Comparison of ENCODE assay signal across 9 cellular contexts in the genomic region with DNA sequence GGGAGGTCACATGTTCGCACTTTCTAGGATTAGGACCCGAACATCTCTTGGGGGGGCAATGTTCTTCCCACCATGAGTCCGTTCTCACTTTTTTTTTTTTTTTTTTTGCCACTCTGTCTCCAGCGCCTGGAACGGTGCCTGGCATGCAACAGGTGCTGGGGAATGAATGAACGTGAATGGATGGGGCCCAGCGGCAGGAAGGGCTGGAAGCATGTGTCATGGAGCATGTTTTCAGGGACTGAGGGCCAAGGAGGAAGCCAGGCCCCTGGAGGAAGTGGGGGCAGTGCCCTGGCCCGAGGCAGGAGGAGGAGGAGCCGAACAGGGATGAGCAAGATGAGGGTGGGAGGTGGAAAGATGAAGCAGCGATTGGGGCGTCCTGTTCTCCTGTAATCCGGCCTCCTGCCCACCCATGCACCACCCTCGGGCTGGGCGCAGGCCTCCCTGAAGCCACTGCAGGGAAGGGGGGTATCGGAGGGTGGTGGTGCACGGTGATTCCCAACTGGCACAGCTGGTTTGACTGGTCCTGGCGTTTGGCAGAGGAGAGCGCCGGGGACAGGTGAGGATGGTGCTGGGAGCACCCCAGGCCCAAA. TPM values are rescaled to one million over a fixed set of nuclear protein-coding genes. Genes with fewer than 3 reads are reported as not detected.
DNase-seq lines count a peak whose midpoint lies in the region; ATAC-seq lines count a peak whose summit lies in the region.
"Had no signal": no experiment of that assay in that cellular context is flagged by ENCODE, and none has a peak within 500 bp of the region (broad histone marks: within the 10 kb centered on the region; RNA-seq: fewer than 3 reads in every experiment).

No MANE protein-coding gene starts in this region.

- DNase-seq in GM03348 (ENCODE audit: low spot score) (peak; percentile 64), NCI-H69 (lab: John Stamatoyannopoulos, UW) (peak; percentile 37), pulmonary artery endothelial cell (ENCODE audit: low read depth, low spot score) (peak; percentile 58)
- no peak for DNase-seq in activated T-cell treated with anti-CD3 and anti-CD28 coated beads, Interleukin-2, amount 50 U/mL, for 72 hours
- DNase-seq: immature natural killer cell had no signal

- no peaks in the 10 kb centered on the region for H3K27me3 Mint-ChIP-seq in activated T-cell treated with anti-CD3 and anti-CD28 coated beads, Interleukin-2, amount 50 U/mL, for 72 hours (ENCODE audit: low read depth)

- H3K4me1 Mint-ChIP-seq in activated T-cell treated with anti-CD3 and anti-CD28 coated beads, Interleukin-2, amount 50 U/mL, for 72 hours (ENCODE audit: low read depth): no peaks in the 10 kb centered on the region
- H3K4me1 Mint-ChIP-seq: immature natural killer cell had no signal

- no peaks in the 10 kb centered on the region for H3K9me3 Mint-ChIP-seq in activated T-cell treated with anti-CD3 and anti-CD28 coated beads, Interleukin-2, amount 50 U/mL, for 72 hours
- H3K9me3 Mint-ChIP-seq: immature natural killer cell had no signal

- peak; percentile 92 for ATAC-seq in esophagus mucosa
- no peak for ATAC-seq in activated T-cell treated with anti-CD3 and anti-CD28 coated beads, Interleukin-2, amount 50 U/mL, for 72 hours (replicated peaks in 1 of 2)
- no peak for ATAC-seq in activated CD4-positive, CD25-positive, alpha-beta regulatory T cell treated with anti-CD3 and anti-CD28 coated beads, Interleukin-2, amount 50 U/mL, for 24 hours
- ATAC-seq in GM18517 (IDR thresholded peaks at IDR 0.05; ENCODE audit: unreplicated experiment): no peak
- no peak for ATAC-seq in HG03039 (IDR thresholded peaks at IDR 0.05; ENCODE audit: unreplicated experiment)

- H3K36me3 Mint-ChIP-seq in activated T-cell treated with anti-CD3 and anti-CD28 coated beads, Interleukin-2, amount 50 U/mL, for 72 hours (ENCODE audit: insufficient read depth in 2 of 2): no peaks in the 10 kb centered on the region
- H3K36me3 Mint-ChIP-seq: immature natural killer cell had no signal

- H3K27ac Mint-ChIP-seq in activated T-cell treated with anti-CD3 and anti-CD28 coated beads, Interleukin-2, amount 50 U/mL, for 72 hours: no peak overlapping the region
- H3K27ac Mint-ChIP-seq: immature natural killer cell had no signal

- no peak overlapping the region for H3K4me3 Mint-ChIP-seq in activated T-cell treated with anti-CD3 and anti-CD28 coated beads, Interleukin-2, amount 50 U/mL, for 72 hours
- H3K4me3 Mint-ChIP-seq: immature natural killer cell had no signal

RNA-seq across cellular contexts. Expression of a gene that starts 8.8 kb away (rescaled TPM):
- total RNA-seq in esophagus mucosa (245 TPM), pulmonary artery endothelial cell (0.07 TPM in 1 of 2 replicates, not detected in the other)
- total RNA-seq in activated T-cell treated with anti-CD3 and anti-CD28 coated beads, Interleukin-2, amount 50 U/mL, for 72 hours: not detected

RNA-seq across cellular contexts. Expression of a gene that starts 31.6 kb away (rescaled TPM):
- total RNA-seq in esophagus mucosa (4.9 TPM), pulmonary artery endothelial cell (under 0.01 and 0.04 TPM in 2 replicates)
- total RNA-seq in activated T-cell treated with anti-CD3 and anti-CD28 coated beads, Interleukin-2, amount 50 U/mL, for 72 hours: 1 to 10 TPM; 6.0 to 6.6 TPM

Comparison
In these comparisons a context has a peak if more than half of its experiments do, and no peak if none do; other contexts are left out.
1. DNase-seq: peak in GM03348 (single experiment), NCI-H69 (single experiment) and pulmonary artery endothelial cell (single experiment); none in activated T-cell treated with anti-CD3 and anti-CD28 coated beads, Interleukin-2, amount 50 U/mL, for 72 hours (0 of 2).
2. RNA of a gene that starts 8.8 kb away (total RNA-seq): 245 TPM in esophagus mucosa (single experiment); 0.07 TPM in pulmonary artery endothelial cell and not detected in activated T-cell treated with anti-CD3 and anti-CD28 coated beads, Interleukin-2, amount 50 U/mL, for 72 hours; every median in the first group is over 100 times any median in the second.